ENCODE assay signal across 21 cellular contexts in genomic region chr21:41955516-41955915, GRCh38. TPM values are rescaled to one million over a fixed set of nuclear protein-coding genes. Genes with fewer than 3 reads are reported as not detected.
DNase-seq lines count a peak whose midpoint lies in the region; ATAC-seq and TF ChIP-seq lines count a peak whose summit lies in the region.
"Had no signal": no experiment of that assay in that cellular context is flagged by ENCODE, and none has a peak within 500 bp of the region (broad histone marks: within the 10 kb centered on the region; RNA-seq: fewer than 3 reads in every experiment).

No MANE protein-coding gene starts in this region.

- H3K36me3 Mint-ChIP-seq in MCF 10A (ENCODE audit: insufficient read depth, unreplicated experiment) (no peaks in the 10 kb centered on the region), T-helper 17 cell (ENCODE audit: low read depth) (peaks cover 3% of the 10 kb centered on the region), memory B cell (no peaks in the 10 kb centered on the region)
- H3K36me3 Mint-ChIP-seq: activated naive CD4-positive, alpha-beta T cell treated with anti-CD3 and anti-CD28 coated beads, Interleukin-2, amount 50 U/mL, for 24 hours had no signal

- BruUV-seq in MCF 10A (replicated peaks; lab: Mats Ljungman, UMichigan): no TSS peak

- H3K27ac ChIP-seq in breast epithelium (peak overlapping the region in 1 of 2 donors; percentile 60), SJCRH30 (no peak overlapping the region)
- H3K27ac ChIP-seq: foreskin keratinocyte, thyroid gland had no signal

- H3K36me3 ChIP-seq in breast epithelium: no peaks in the 10 kb centered on the region
- no peaks in the 10 kb centered on the region for H3K36me3 ChIP-seq in SJCRH30
- H3K36me3 ChIP-seq: BE2C, thyroid gland had no signal

- H3K9me3 Mint-ChIP-seq in MCF 10A (ENCODE audit: unreplicated experiment) (no peaks in the 10 kb centered on the region), memory B cell (no peaks in the 10 kb centered on the region)
- H3K9me3 Mint-ChIP-seq: activated naive CD4-positive, alpha-beta T cell treated with anti-CD3 and anti-CD28 coated beads, Interleukin-2, amount 50 U/mL, for 24 hours had no signal

- TF ChIP-seq CTCF in MCF 10A (IDR thresholded peaks at IDR 0.05; ENCODE audit: unreplicated experiment): no peak
- no peak for TF ChIP-seq CTCF in breast epithelium (IDR thresholded peaks at IDR 0.05)
- TF ChIP-seq CTCF in GM13977 (IDR thresholded peaks at IDR 0.05; ENCODE audit: extremely low read depth, insufficient read depth, missing control alignments): no peak

- H3K4me1 ChIP-seq in breast epithelium (peaks cover 6 to 16% of the 10 kb centered on the region in 2 donors), SJCRH30 (peaks cover 22% of the 10 kb centered on the region)

- CTCF ChIA-PET in MCF 10A (lab: Yijun Ruan, JAX): interaction anchor here (0.6 kb wide), 1 partner anchor 140 kb away, joined by 4 read pairs; no protein-coding TSS in a partner anchor

- H3K4me1 Mint-ChIP-seq in MCF 10A (ENCODE audit: insufficient read depth, unreplicated experiment): peaks cover 27% of the 10 kb centered on the region
- H3K4me1 Mint-ChIP-seq in T-helper 17 cell: peaks cover 16% of the 10 kb centered on the region
- H3K4me1 Mint-ChIP-seq in memory B cell: peaks cover 14% of the 10 kb centered on the region

- H3K9me3 ChIP-seq in breast epithelium: no peaks in the 10 kb centered on the region
- H3K9me3 ChIP-seq in T-helper 17 cell (ENCODE audit: control insufficient read depth, low read length, poor library complexity, severe bottlenecking): no peaks in the 10 kb centered on the region
- H3K9me3 ChIP-seq in SJCRH30 (replicated peaks): no peaks in the 10 kb centered on the region
- H3K9me3 ChIP-seq: BE2C, Caco-2, thyroid gland had no signal

- in situ Hi-C loops in GM13977 (cut with MboI; ENCODE audit: low pct_unique_long_range_greater_than_20kb, low sequenced_read_pairs, unreplicated experiment): no loop called here

- no peak for DNase-seq in MCF 10A (ENCODE audit: unreplicated experiment)
- DNase-seq in breast epithelium (ENCODE audit: low spot score in 2 of 2): no peak
- no peak for DNase-seq in T-helper 17 cell
- DNase-seq in memory B cell (ENCODE audit: low spot score in 2 of 2): no peak
- DNase-seq in sciatic nerve (ENCODE audit: low spot score): no peak
- no peak for DNase-seq in GM13977 (ENCODE audit: low spot score)
- no peak for DNase-seq in activated CD4-positive, alpha-beta T cell treated with anti-CD3 and anti-CD28 coated beads for 48 hours
- no peak for DNase-seq in SJCRH30
- DNase-seq: BE2C; Caco-2; effector CD8-positive, alpha-beta T cell; foreskin keratinocyte; KBM-7; NCI-H2171 treated with DMSO at 0.1 percent for 48 hours; NCI-H526 treated with DMSO at 0.1 percent for 48 hours; small intestine; stimulated activated CD4-positive, alpha-beta T cell treated with anti-CD3 and anti-CD28 coated beads, Interleukin-2, amount 100 ng/mL, for 48 hours; stimulated activated naive CD4-positive, alpha-beta T cell treated with Interleukin-2 at 50 U/mL for 16 hours; thyroid gland had no signal

- no peak for TF ChIP-seq POLR2A in breast epithelium (IDR thresholded peaks at IDR 0.05)

- H3K27me3 Mint-ChIP-seq in MCF 10A (ENCODE audit: insufficient read depth, unreplicated experiment): no peaks in the 10 kb centered on the region
- peaks cover 35% of the 10 kb centered on the region for H3K27me3 Mint-ChIP-seq in T-helper 17 cell
- H3K27me3 Mint-ChIP-seq in memory B cell: peaks cover 20% of the 10 kb centered on the region
- H3K27me3 Mint-ChIP-seq: activated naive CD4-positive, alpha-beta T cell treated with anti-CD3 and anti-CD28 coated beads, Interleukin-2, amount 50 U/mL, for 24 hours had no signal

- H3K4me3 Mint-ChIP-seq in MCF 10A (ENCODE audit: unreplicated experiment): no peak overlapping the region
- H3K4me3 Mint-ChIP-seq in T-helper 17 cell: peak overlapping the region; percentile 87
- H3K4me3 Mint-ChIP-seq in memory B cell: peak overlapping the region; percentile 56

- H3K4me3 ChIP-seq in breast epithelium (no peak overlapping the region), SJCRH30 (no peak overlapping the region)
- H3K4me3 ChIP-seq: thyroid gland had no signal

- ATAC-seq in T-helper 17 cell (no peak), memory B cell (ENCODE audit: low read depth) (peak; percentile 16), sciatic nerve (no peak)
- ATAC-seq: foreskin keratinocyte, Right ventricle myocardium inferior had no signal

- H3K27ac Mint-ChIP-seq in MCF 10A (ENCODE audit: low read depth, unreplicated experiment) (peak overlapping the region; percentile 2), T-helper 17 cell (peak overlapping the region; percentile 47), memory B cell (no peak overlapping the region)

- POLR2A ChIA-PET in MCF 10A (lab: Yijun Ruan, JAX): no interaction called here

- intact Hi-C loops in MCF 10A (cut with micrococcal nuclease) (no loop called here), breast epithelium (cut with DNase I; ENCODE audit: low total_unique reads) (no loop called here), sciatic nerve (cut with DNase I) (no loop called here)

- H3K27me3 ChIP-seq in breast epithelium (no peaks in the 10 kb centered on the region), SJCRH30 (no peaks in the 10 kb centered on the region)
- H3K27me3 ChIP-seq: BE2C, foreskin keratinocyte, thyroid gland had no signal

RNA-seq across cellular contexts. Expression of gene C2CD2, which starts 1.7 kb away (rescaled TPM):
- total RNA-seq in MCF 10A (2022): 25.0 and 25.1 TPM in 2 replicates
- 10 to 100 TPM; 37.0 to 73.8 (median 41.6) TPM for total RNA-seq in breast epithelium
- 1 to 10 TPM; 3.7 to 6.0 TPM for total RNA-seq in T-helper 17 cell
- 60.9 TPM for total RNA-seq in sciatic nerve
- total RNA-seq in SJCRH30 (2014; rRNA removed; shearing (Covaris generic)): 14.1 and 14.5 TPM in 2 replicates

RNA-seq across cellular contexts. Expression of gene ZBTB21, which starts 54.6 kb away (rescaled TPM):
- total RNA-seq in MCF 10A (2022) (21.5 and 27.3 TPM in 2 replicates), breast epithelium (10 to 100 TPM; 15.2 to 18.1 (median 16.1) TPM), T-helper 17 cell (100 to 1,000 TPM; 110 to 118 TPM), sciatic nerve (27.3 TPM)
- total RNA-seq in SJCRH30 (2014; rRNA removed; shearing (Covaris generic)): 20.5 and 25.7 TPM in 2 replicates
